ENCODE assay signal across 8 cellular contexts in the genomic region with DNA sequence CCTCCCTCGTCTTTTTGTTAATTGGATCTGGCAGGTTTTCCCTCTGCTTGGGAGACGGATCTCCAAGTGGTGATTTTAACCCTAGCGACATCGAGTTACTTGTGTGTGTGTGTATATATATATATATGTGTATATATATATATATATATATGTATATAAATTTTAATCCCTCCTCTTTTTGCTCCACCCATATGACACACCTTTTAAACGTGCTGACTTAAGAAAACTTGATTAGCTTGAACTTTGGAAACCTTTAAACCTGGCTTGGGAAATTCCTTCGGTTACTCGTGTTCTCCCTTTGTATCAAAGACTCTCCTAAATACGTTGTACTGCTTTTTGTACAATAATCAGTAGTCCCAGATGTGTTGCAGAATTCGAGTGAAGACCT. TPM values are rescaled to one million over a fixed set of nuclear protein-coding genes. Genes with fewer than 3 reads are reported as not detected.
A peak's percentile ranks its signal among the peaks of the same experiment; 100 is the strongest.
DNase-seq lines count a peak whose midpoint lies in the region; ATAC-seq, FAIRE-seq and TF ChIP-seq lines count a peak whose summit lies in the region.

No MANE protein-coding gene starts in this region.

- H3K4me3 ChIP-seq in AG09309 (ENCODE audit: control insufficient read depth, low read depth, low read length), result peak overlapping the region; percentile 87
- peak overlapping the region; percentile 50 to 100 (median 94) for H3K4me3 ChIP-seq in dorsolateral prefrontal cortex
- peak overlapping the region; percentile 98 for H3K4me3 ChIP-seq in mucosa of stomach (ENCODE audit: low read length)

- FAIRE-seq in D721Med (lab: Jason Lieb, UNC), result no peak

- peak overlapping the region in 58 of 59 donors; percentile 68 to 100 (median 98) for H3K27ac ChIP-seq in dorsolateral prefrontal cortex

- intact Hi-C loops in dorsolateral prefrontal cortex (cut with DNase I), result loop anchor here (2.0 to 10.0 kb wide), 6 partner anchors 45 to 295 kb away; a partner anchor contains a TSS

- DNase-seq in AG09309 (ENCODE audit: low read depth), result no peak
- peak; percentile 35 to 53 for DNase-seq in Kasumi-1 (lab: John Stamatoyannopoulos, UW)
- DNase-seq in dorsolateral prefrontal cortex, result no peak
- no peak for DNase-seq in D721Med (ENCODE audit: insufficient read length, low spot score)
- DNase-seq in omental fat pad (ENCODE audit: low spot score), result no peak
- no peak for DNase-seq in NCI-H1092 treated with DMSO at 0.1 percent for 48 hours (lab: John Stamatoyannopoulos, UW)

- H3K9me3 ChIP-seq in mucosa of stomach (ENCODE audit: control insufficient read depth, low read length), result no peaks in the 10 kb centered on the region

- peaks cover 15% of the 10 kb centered on the region for H3K4me1 ChIP-seq in mucosa of stomach (ENCODE audit: control insufficient read depth, insufficient read depth, low read length)

- H3K36me3 ChIP-seq in mucosa of stomach (ENCODE audit: control insufficient read depth, insufficient read depth, low read length), result no peaks in the 10 kb centered on the region

- TF ChIP-seq CTCF in AG09309 (IDR thresholded peaks at IDR 0.05; ENCODE audit: control insufficient read depth, insufficient read depth, low read depth, low read length, missing control alignments) (no peak), dorsolateral prefrontal cortex (IDR thresholded peaks at IDR 0.05 in 54 of 56, conservative IDR thresholded peaks at IDR 0.05 in 2 of 56; ENCODE audit: low read depth in 1 of 56, partially characterized antibody in 56 of 56) (no peak), D721Med (IDR thresholded peaks at IDR 0.05; ENCODE audit: insufficient read depth, missing control alignments) (no peak), omental fat pad (IDR thresholded peaks at IDR 0.05) (no peak)

- H3K9ac ChIP-seq in mucosa of stomach (ENCODE audit: low read length), result peak overlapping the region; percentile 100

- ATAC-seq in omental fat pad (ENCODE audit: low FRiP score) (no peak), GM21576 (IDR thresholded peaks at IDR 0.05; ENCODE audit: unreplicated experiment) (no peak)

- H3K27me3 ChIP-seq in dorsolateral prefrontal cortex, result no peaks in the 10 kb centered on the region
- no peaks in the 10 kb centered on the region for H3K27me3 ChIP-seq in mucosa of stomach (ENCODE audit: control insufficient read depth, insufficient read depth, low read length)

RNA-seq across cellular contexts. Expression of a gene that starts 1.2 kb away (rescaled TPM):
- total RNA-seq in dorsolateral prefrontal cortex, result 100 to 1,000 TPM; 136 to 303 (median 221) TPM
- total RNA-seq in omental fat pad, result 10 to 100 TPM; 73.4 to 92.6 (median 78.2) TPM

Comparison
In these comparisons a context has a peak if more than half of its experiments do, and no peak if none do; other contexts are left out.
1. DNase-seq: peak in Kasumi-1 (2 of 2); none in AG09309 (single experiment), dorsolateral prefrontal cortex (0 of 10), D721Med (single experiment), omental fat pad (single experiment) and NCI-H1092 treated with DMSO at 0.1 percent for 48 hours (single experiment).
2. Peak in every context shown above with its lines, with median percentiles within 50 percentile points of each other: H3K4me3 ChIP-seq.